11 cellular contexts compared by ENCODE assay signal in genomic region chr12:111442301-111443045, GRCh38. TPM values are rescaled to one million over a fixed set of nuclear protein-coding genes. Genes with fewer than 3 reads are reported as not detected.
A peak's percentile ranks its signal among the peaks of the same experiment; 100 is the strongest.
DNase-seq lines count a peak whose midpoint lies in the region; ATAC-seq and TF ChIP-seq lines count a peak whose summit lies in the region.
"Had no signal": no experiment of that assay in that cellular context is flagged by ENCODE, and none has a peak within 500 bp of the region (broad histone marks: within the 10 kb centered on the region; RNA-seq: fewer than 3 reads in every experiment).

No MANE protein-coding gene starts in this region.

- intact Hi-C loops in right lobe of liver (cut with DNase I) (no loop called here), stomach (cut with DNase I; ENCODE audit: low total_unique reads) (no loop called here)

- H3K4me1 ChIP-seq in right lobe of liver, result peaks cover 0 to 31% (median 15%) of the 10 kb centered on the region in 4 donors
- peaks cover 38 to 100% (median 83%) of the 10 kb centered on the region in 4 donors for H3K4me1 ChIP-seq in stomach

- H3K4me1 Mint-ChIP-seq in activated T-cell treated with anti-CD3 and anti-CD28 coated beads, Interleukin-2, amount 50 U/mL, for 72 hours (ENCODE audit: low read depth), result peaks cover 87% of the 10 kb centered on the region
- H3K4me1 Mint-ChIP-seq in activated naive CD8-positive, alpha-beta T cell treated with anti-CD3 and anti-CD28 coated beads, Interleukin-2, amount 10 ng/mL, durations not matched to agents 7 days and 5 days, result peaks cover 72% of the 10 kb centered on the region

- no peak for TF ChIP-seq EP300 in stomach (IDR thresholded peaks at IDR 0.05)

- WGBS in right lobe of liver (ENCODE audit: insufficient coverage, low coverage, low lambda C conversion rate, missing lambda C conversion rate), result no CpG with 5 or more reads among the region's 10 CpGs
- 80 to 84% (median 81%) methylated on average over 6 to 10 of the region's 10 CpGs for WGBS in stomach, 5 donors

- POLR2A ChIA-PET in activated naive CD8-positive, alpha-beta T cell treated with anti-CD3 and anti-CD28 coated beads, Interleukin-2, amount 10 ng/mL, durations not matched to agents 7 days and 5 days (lab: Charles Lee), result interaction anchor here (1.3 to 4.6 kb wide), 3 partner anchors 8 to 32 kb away, joined by 3 to 89 read pairs (median 52); no protein-coding TSS in a partner anchor

- peaks cover 0 to 15% (median 0%) of the 10 kb centered on the region in 4 donors for H3K36me3 ChIP-seq in right lobe of liver
- peaks cover 12 to 73% (median 61%) of the 10 kb centered on the region in 4 donors for H3K36me3 ChIP-seq in stomach

- DNase-seq in activated T-cell treated with anti-CD3 and anti-CD28 coated beads, Interleukin-2, amount 50 U/mL, for 72 hours, result no peak
- DNase-seq in activated T-cell treated with anti-CD3 and anti-CD28 coated beads for 4 hours, result no peak
- peak; percentile 30 for DNase-seq in activated naive CD8-positive, alpha-beta T cell treated with anti-CD3 and anti-CD28 coated beads, Interleukin-2, amount 10 ng/mL, durations not matched to agents 7 days and 5 days
- peak in 2 of 3 donors; percentile 26 to 42 for DNase-seq in right lobe of liver
- no peak for DNase-seq in stomach
- DNase-seq in T-helper 9 cell, result no peak
- DNase-seq in T1000 (lab: John Stamatoyannopoulos, UW), result no peak
- DNase-seq: cortex of kidney, NCI-H1694 treated with DMSO at 0.1 percent for 48 hours had no signal

- H3K27ac ChIP-seq in right lobe of liver, result no peak overlapping the region
- peak overlapping the region in 4 of 5 donors; percentile 25 to 81 (median 74) for H3K27ac ChIP-seq in stomach

- no peak for TF ChIP-seq CTCF in right lobe of liver (IDR thresholded peaks at IDR 0.05)
- TF ChIP-seq CTCF in stomach (IDR thresholded peaks at IDR 0.05), result no peak

- no peak for TF ChIP-seq POLR2A in right lobe of liver (IDR thresholded peaks at IDR 0.05)
- no peak for TF ChIP-seq POLR2A in stomach (IDR thresholded peaks at IDR 0.05)

- H3K27me3 ChIP-seq in right lobe of liver (no peaks in the 10 kb centered on the region), stomach (no peaks in the 10 kb centered on the region)

- no peak for ATAC-seq in activated T-cell treated with anti-CD3 and anti-CD28 coated beads, Interleukin-2, amount 50 U/mL, for 72 hours (replicated peaks in 1 of 2)
- ATAC-seq in activated naive CD8-positive, alpha-beta T cell treated with anti-CD3 and anti-CD28 coated beads, Interleukin-2, amount 10 ng/mL, durations not matched to agents 7 days and 5 days (ENCODE audit: low read depth), result no peak
- ATAC-seq in right lobe of liver (no peak), HG03520 (IDR thresholded peaks at IDR 0.05; ENCODE audit: unreplicated experiment) (no peak)

- H3K4me3 ChIP-seq in right lobe of liver (no peak overlapping the region), stomach (no peak overlapping the region)
- H3K4me3 ChIP-seq: prostate gland had no signal

- H3K4me3 Mint-ChIP-seq in activated T-cell treated with anti-CD3 and anti-CD28 coated beads, Interleukin-2, amount 50 U/mL, for 72 hours, result no peak overlapping the region
- no peak overlapping the region for H3K4me3 Mint-ChIP-seq in activated naive CD8-positive, alpha-beta T cell treated with anti-CD3 and anti-CD28 coated beads, Interleukin-2, amount 10 ng/mL, durations not matched to agents 7 days and 5 days

- peak overlapping the region; percentile 14 for H3K27ac Mint-ChIP-seq in activated T-cell treated with anti-CD3 and anti-CD28 coated beads, Interleukin-2, amount 50 U/mL, for 72 hours
- H3K27ac Mint-ChIP-seq in activated naive CD8-positive, alpha-beta T cell treated with anti-CD3 and anti-CD28 coated beads, Interleukin-2, amount 10 ng/mL, durations not matched to agents 7 days and 5 days, result peak overlapping the region; percentile 91

- H3K27me3 Mint-ChIP-seq in activated T-cell treated with anti-CD3 and anti-CD28 coated beads, Interleukin-2, amount 50 U/mL, for 72 hours (ENCODE audit: low read depth), result no peaks in the 10 kb centered on the region
- no peaks in the 10 kb centered on the region for H3K27me3 Mint-ChIP-seq in activated naive CD8-positive, alpha-beta T cell treated with anti-CD3 and anti-CD28 coated beads, Interleukin-2, amount 10 ng/mL, durations not matched to agents 7 days and 5 days

- no peaks in the 10 kb centered on the region for H3K9me3 Mint-ChIP-seq in activated T-cell treated with anti-CD3 and anti-CD28 coated beads, Interleukin-2, amount 50 U/mL, for 72 hours
- no peaks in the 10 kb centered on the region for H3K9me3 Mint-ChIP-seq in activated naive CD8-positive, alpha-beta T cell treated with anti-CD3 and anti-CD28 coated beads, Interleukin-2, amount 10 ng/mL, durations not matched to agents 7 days and 5 days

- peaks cover 7 to 16% of the 10 kb centered on the region in 2 donors for H3K36me3 Mint-ChIP-seq in activated T-cell treated with anti-CD3 and anti-CD28 coated beads, Interleukin-2, amount 50 U/mL, for 72 hours (ENCODE audit: insufficient read depth in 2 of 2)
- peaks cover 21% of the 10 kb centered on the region for H3K36me3 Mint-ChIP-seq in activated naive CD8-positive, alpha-beta T cell treated with anti-CD3 and anti-CD28 coated beads, Interleukin-2, amount 10 ng/mL, durations not matched to agents 7 days and 5 days

- H3K9me3 ChIP-seq in right lobe of liver (no peaks in the 10 kb centered on the region), stomach (no peaks in the 10 kb centered on the region)
- H3K9me3 ChIP-seq: prostate gland had no signal

RNA-seq across cellular contexts. Expression of gene SH2B3, which starts 36.8 kb away (rescaled TPM):
- 10 to 100 TPM; 33.3 to 37.4 TPM for total RNA-seq in activated T-cell treated with anti-CD3 and anti-CD28 coated beads, Interleukin-2, amount 50 U/mL, for 72 hours
- total RNA-seq in activated naive CD8-positive, alpha-beta T cell treated with anti-CD3 and anti-CD28 coated beads, Interleukin-2, amount 10 ng/mL, durations not matched to agents 7 days and 5 days, result 10 to 100 TPM; 40.7 to 44.5 TPM
- total RNA-seq in right lobe of liver, result 10 to 100 TPM in 5 of 6 experiments, 1 to 10 TPM in 1; 6.7 to 43.5 (median 17.0) TPM
- 10 to 100 TPM in 2 of 5 donors, 1 to 10 TPM in 3; 5.3 to 21.7 (median 9.8) TPM for total RNA-seq in stomach
- polyA plus RNA-seq in stomach, result 1 to 10 TPM; 2.5 to 8.1 (median 7.3) TPM

Comparison
In these comparisons a context has a peak if more than half of its experiments do, and no peak if none do; other contexts are left out.
1. DNase-seq: peak in activated naive CD8-positive, alpha-beta T cell treated with anti-CD3 and anti-CD28 coated beads, Interleukin-2, amount 10 ng/mL, durations not matched to agents 7 days and 5 days (single experiment) and right lobe of liver (2 of 3); none in activated T-cell treated with anti-CD3 and anti-CD28 coated beads, Interleukin-2, amount 50 U/mL, for 72 hours (0 of 2), activated T-cell treated with anti-CD3 and anti-CD28 coated beads for 4 hours (single experiment), stomach (single experiment), T-helper 9 cell (single experiment) and T1000 (single experiment).
2. H3K27ac ChIP-seq: peak in stomach (4 of 5); none in right lobe of liver (0 of 3).